8 cellular contexts compared by ENCODE assay signal in genomic region chr22:19291580-19292261, GRCh38. TPM values are rescaled to one million over a fixed set of nuclear protein-coding genes. Genes with fewer than 3 reads are reported as not detected.
DNase-seq lines count a peak whose midpoint lies in the region; ATAC-seq and TF ChIP-seq lines count a peak whose summit lies in the region.

TSS of gene CLTCL1 (minus strand) at chr22:19291719. CDS start at chr22:19291641, 78 bp downstream.

- 1% methylated on average over 15 to 57 of the region's 65 CpGs for WGBS in stomach, 5 donors

- H3K9ac ChIP-seq in neural progenitor cell, result peak within 1 kb of the TSS; percentile 38

- no peaks in the 10 kb centered on the region for H3K9me3 ChIP-seq in neural progenitor cell (ENCODE audit: low read depth)
- no peaks in the 10 kb centered on the region for H3K9me3 ChIP-seq in stomach

- no peaks in the 10 kb centered on the region for H3K79me2 ChIP-seq in neural progenitor cell (ENCODE audit: low read depth)

- peak; percentile 47 for DNase-seq in NCI-H510A treated with DMSO at 0.1 percent for 48 hours (lab: John Stamatoyannopoulos, UW)
- DNase-seq in NCI-H510A (lab: John Stamatoyannopoulos, UW), result no peak
- peak; percentile 88 for DNase-seq in RWPE1 (ENCODE audit: low spot score)
- DNase-seq in activated gamma-delta T cell treated with Interleukin-2 at 50 U/mL for 16 hours, result peak; percentile 62
- peak; percentile 61 for DNase-seq in foreskin melanocyte
- peak; percentile 96 for DNase-seq in neural progenitor cell (ENCODE audit: low spot score)
- DNase-seq in stomach, result peak; percentile 84

- peak within 1 kb of the TSS; percentile 99 for H3K4me3 ChIP-seq in neural progenitor cell
- H3K4me3 ChIP-seq in stomach, result peak within 1 kb of the TSS; percentile 79 to 96 (median 84)

- H3K27me3 ChIP-seq in neural progenitor cell (peaks cover 36% of the 10 kb centered on the region), stomach (no peaks in the 10 kb centered on the region)

- H3K27ac ChIP-seq in RWPE1, result peak within 1 kb of the TSS; percentile 92
- no peak within 1 kb of the TSS for H3K27ac ChIP-seq in neural progenitor cell
- peak within 1 kb of the TSS; percentile 76 to 89 (median 77) for H3K27ac ChIP-seq in stomach

- TF ChIP-seq EP300 in stomach (IDR thresholded peaks at IDR 0.05), result no peak

- TF ChIP-seq POLR2A in stomach (IDR thresholded peaks at IDR 0.05), result no peak

- H3K4me3 Mint-ChIP-seq in neural progenitor cell, result peak within 1 kb of the TSS; percentile 94

- no peaks in the 10 kb centered on the region for H3K9me3 Mint-ChIP-seq in neural progenitor cell

- peaks cover 25% of the 10 kb centered on the region for H3K4me1 Mint-ChIP-seq in neural progenitor cell

- peak within 1 kb of the TSS; percentile 98 for H3K4me2 ChIP-seq in neural progenitor cell

- POLR2A ChIA-PET in RWPE1 (lab: Yijun Ruan, JAX; ENCODE audit: low non-redundant PET), result interaction anchor here (0.6 to 1.0 kb wide), 2 partner anchors 117 to 188 kb away, joined by 3 read pairs; partner anchors contain the start of gene CDC45

- TF ChIP-seq CTCF in RWPE1 (conservative IDR thresholded peaks at IDR 0.05; ENCODE audit: low read depth) (no peak), neural progenitor cell (IDR thresholded peaks at IDR 0.05) (no peak), stomach (IDR thresholded peaks at IDR 0.05) (no peak)

- H3K36me3 Mint-ChIP-seq in neural progenitor cell, result no peaks in the 10 kb centered on the region

- ATAC-seq in HG03565 (IDR thresholded peaks at IDR 0.05; ENCODE audit: unreplicated experiment), result peak; percentile 45

- H3F3A ChIP-seq in neural progenitor cell (ENCODE audit: low read depth), result peaks cover 8% of the 10 kb centered on the region

- CTCF ChIA-PET in RWPE1 (lab: Yijun Ruan, JAX), result interaction anchor here (0.6 kb wide), 2 partner anchors 485 to 596 kb away, joined by 3 read pairs; no protein-coding TSS in a partner anchor

- H3K36me3 ChIP-seq in neural progenitor cell (no peaks in the 10 kb centered on the region), stomach (no peaks in the 10 kb centered on the region)

- peaks cover 12% of the 10 kb centered on the region for H3K27me3 Mint-ChIP-seq in neural progenitor cell (ENCODE audit: insufficient read depth, low read depth)

- peaks cover 5% of the 10 kb centered on the region for H3K4me1 ChIP-seq in neural progenitor cell
- H3K4me1 ChIP-seq in stomach, result peaks cover 11 to 37% (median 26%) of the 10 kb centered on the region in 4 donors

- intact Hi-C loops in stomach (cut with DNase I; ENCODE audit: low total_unique reads), result no loop called here

- peaks cover 4% of the 10 kb centered on the region for H4K20me1 ChIP-seq in neural progenitor cell (ENCODE audit: low read depth)

- peak within 1 kb of the TSS; percentile 66 for H3K27ac Mint-ChIP-seq in neural progenitor cell

- H2AFZ ChIP-seq in neural progenitor cell (replicated peaks), result peak within 1 kb of the TSS; percentile 98

RNA-seq across cellular contexts. Expression of gene CLTCL1, which starts in this region (rescaled TPM):
- total RNA-seq in neural progenitor cell (ENCODE audit: low replicate concordance) (7.9 and 13.7 TPM in 2 replicates), stomach (10 to 100 TPM in 1 of 5 donors, 1 to 10 TPM in 4; 4.1 to 10.1 (median 5.5) TPM)
- 1 to 10 TPM; 3.0 to 3.8 (median 3.5) TPM for polyA plus RNA-seq in stomach
